ENCODE assay signal across 8 cellular contexts in genomic region chr6:42166444-42167141, GRCh38. TPM values are rescaled to one million over a fixed set of nuclear protein-coding genes. Genes with fewer than 3 reads are reported as not detected.
A peak's percentile ranks its signal among the peaks of the same experiment; 100 is the strongest.
DNase-seq lines count a peak whose midpoint lies in the region; ATAC-seq and TF ChIP-seq lines count a peak whose summit lies in the region.

No MANE protein-coding gene starts in this region.

- H3K27ac ChIP-seq in BLaER1: peak overlapping the region; percentile 60
- no peak overlapping the region for H3K27ac ChIP-seq in lung (ENCODE audit: low read depth in 1 of 2, low read length in 1 of 2)

- WGBS in lung, 2 donors: 18 to 28% methylated on average over 8 of the region's 8 CpGs

- H3K27me3 ChIP-seq in BLaER1 (no peaks in the 10 kb centered on the region), lung (ENCODE audit: control insufficient read depth, insufficient read depth) (no peaks in the 10 kb centered on the region)

- H3K4me3 ChIP-seq in BLaER1 (no peak overlapping the region), lung (no peak overlapping the region)

- no peaks in the 10 kb centered on the region for H3K9me3 ChIP-seq in BLaER1
- H3K9me3 ChIP-seq in lung (ENCODE audit: control insufficient read depth in 2 of 2, insufficient read depth in 1 of 2, low read length in 1 of 2): no peaks in the 10 kb centered on the region

- no peaks in the 10 kb centered on the region for H4K20me1 ChIP-seq in BLaER1

- H3K9ac ChIP-seq in BLaER1: 0 out of 2 replicates have a peak overlapping the region, but pooled peaks have one; percentile 41

- DNase-seq in HEK293T (ENCODE audit: extremely low spot score) (peak; percentile 83), NCI-H526 treated with DMSO at 0.1 percent for 48 hours (lab: John Stamatoyannopoulos, UW) (peak; percentile 70), ecto neural progenitor cell (ENCODE audit: low spot score) (peak; percentile 87), lung (ENCODE audit: low spot score) (peak; percentile 70)
- DNase-seq in activated CD4-positive, alpha-beta T cell treated with anti-CD3 and anti-CD28 coated beads, Interleukin-2, amount 50 U/mL, for 24 hours (ENCODE audit: low read depth in 1 of 2, low spot score in 1 of 2): peak; percentile 70 to 75
- DNase-seq in stimulated activated CD8-positive, alpha-beta memory T cell treated with anti-CD3 and anti-CD28 coated beads, Interleukin-15, amount 100 ng/mL, for 1 hour (ENCODE audit: low read depth): peak; percentile 73

- ATAC-seq in lung (ENCODE audit: insufficient read depth, low FRiP score) (peak; percentile 83), GM19035 (IDR thresholded peaks at IDR 0.05; ENCODE audit: unreplicated experiment) (no peak)

- POLR2A ChIA-PET in HEK293T (lab: Yijun Ruan, JAX): no interaction called here

- H3K4me1 ChIP-seq in BLaER1: peaks cover 55% of the 10 kb centered on the region
- no peaks in the 10 kb centered on the region for H3K4me1 ChIP-seq in lung (ENCODE audit: control insufficient read depth in 2 of 2, insufficient read depth in 2 of 2, low read length in 2 of 2)

- CTCF ChIA-PET in HEK293T (lab: Yijun Ruan, JAX): no interaction called here

- H3K36me3 ChIP-seq in BLaER1 (no peaks in the 10 kb centered on the region), lung (ENCODE audit: control insufficient read depth in 2 of 2, insufficient read depth in 2 of 2, low read length in 2 of 2) (no peaks in the 10 kb centered on the region)

- peak; percentile 90 for TF ChIP-seq CTCF in lung (IDR thresholded peaks at IDR 0.05; ENCODE audit: control extremely low read depth, extremely low read depth)

- peak overlapping the region; percentile 40 for H3K4me2 ChIP-seq in BLaER1

TF ChIP-seq in HEK293T, 16 proteins besides CTCF, POLR2A, EP300 and RAD21:
- TF ChIP-seq FOXM1 (IDR thresholded peaks at IDR 0.05; ENCODE audit: borderline replicate concordance) (no peak), PKNOX1 (IDR thresholded peaks at IDR 0.05) (no peak), HDGF (IDR thresholded peaks at IDR 0.05; ENCODE audit: borderline replicate concordance) (no peak), ZNF384 (IDR thresholded peaks at IDR 0.05) (no peak), L3MBTL2 (conservative IDR thresholded peaks at IDR 0.05) (no peak), TARDBP (IDR thresholded peaks at IDR 0.05) (no peak), ARNT (IDR thresholded peaks at IDR 0.05) (no peak), ELF4 (IDR thresholded peaks at IDR 0.05) (no peak), SP1 (IDR thresholded peaks at IDR 0.05) (no peak)

RNA-seq across cellular contexts. Expression of gene GUCA1A, which starts 6.6 kb away (rescaled TPM):
- not detected for total RNA-seq in lung
- under 1 TPM; 0.02 to 0.04 TPM for polyA plus RNA-seq in lung

RNA-seq across cellular contexts. Expression of gene C6orf132, which starts 24.2 kb away (rescaled TPM):
- 10 to 100 TPM in 1 of 2 donors, 1 to 10 TPM in 1; 5.9 to 33.1 TPM for total RNA-seq in lung
- 10 to 100 TPM; 11.3 to 26.1 TPM for polyA plus RNA-seq in lung

RNA-seq across cellular contexts. Expression of gene GUCA1B, which starts 28.2 kb away (rescaled TPM):
- 1 to 10 TPM; 1.2 to 1.7 TPM for total RNA-seq in lung
- polyA plus RNA-seq in lung: under 1 TPM; 0.44 to 0.93 TPM

RNA-seq across cellular contexts. Expression of gene MRPS10, which starts 51.1 kb away (rescaled TPM):
- 10 to 100 TPM; 23.7 to 26.5 TPM for total RNA-seq in lung
- 10 to 100 TPM; 19.7 to 21.3 TPM for polyA plus RNA-seq in lung
